Comparison of ENCODE assay signal across 8 cellular contexts in genomic region chr12:80937391-80938238, GRCh38. TPM values are rescaled to one million over a fixed set of nuclear protein-coding genes. Genes with fewer than 3 reads are reported as not detected.
DNase-seq lines count a peak whose midpoint lies in the region; ATAC-seq and TF ChIP-seq lines count a peak whose summit lies in the region.

LIN7A (minus strand) TSS chr12:80937934; CDS start chr12:80937722, 212 bp downstream.

- H3K36me3 Mint-ChIP-seq in T-helper 2 cell treated with Interferon-gamma antibody and Interleukin-4, amounts not matched to agents 5 μg/mL and 100 μg/mL, for 36 hours (ENCODE audit: low read depth), result no peaks in the 10 kb centered on the region

- no peaks in the 10 kb centered on the region for H3K4me1 ChIP-seq in mucosa of descending colon (ENCODE audit: low read depth)

- peaks cover 9% of the 10 kb centered on the region for H3K4me1 Mint-ChIP-seq in T-helper 2 cell treated with Interferon-gamma antibody and Interleukin-4, amounts not matched to agents 5 μg/mL and 100 μg/mL, for 36 hours (ENCODE audit: low read depth)

- H3K27ac Mint-ChIP-seq in T-helper 2 cell treated with Interferon-gamma antibody and Interleukin-4, amounts not matched to agents 5 μg/mL and 100 μg/mL, for 36 hours, result no peak within 1 kb of the TSS

- no peaks in the 10 kb centered on the region for H3K36me3 ChIP-seq in mucosa of descending colon (ENCODE audit: low read depth)

- no peak for DNase-seq in T-helper 2 cell treated with Interferon-gamma antibody and Interleukin-4, amounts not matched to agents 5 μg/mL and 100 μg/mL, for 36 hours (ENCODE audit: low spot score)
- DNase-seq in T-helper 2 cell (no peak), NCI-H774 (lab: John Stamatoyannopoulos, UW) (peak; percentile 59), epithelial cell of proximal tubule (ENCODE audit: low read depth) (no peak), mucosa of descending colon (peak in 2 of 3 donors; percentile 15 to 31), NCI-H2196 treated with DMSO at 0.1 percent for 48 hours (lab: John Stamatoyannopoulos, UW; ENCODE audit: unreplicated experiment) (no peak)

- H3K27me3 Mint-ChIP-seq in T-helper 2 cell treated with Interferon-gamma antibody and Interleukin-4, amounts not matched to agents 5 μg/mL and 100 μg/mL, for 36 hours (ENCODE audit: low read depth), result peaks cover 31% of the 10 kb centered on the region

- intact Hi-C loops in mucosa of descending colon (cut with DNase I, micrococcal nuclease), result no loop called here

- H3K9me3 ChIP-seq in mucosa of descending colon, result no peaks in the 10 kb centered on the region

- H3K4me3 ChIP-seq in epithelial cell of proximal tubule (ENCODE audit: low read depth, low read length) (peak within 1 kb of the TSS; percentile 82), mucosa of descending colon (peak within 1 kb of the TSS; percentile 22)

- H3K9me3 Mint-ChIP-seq in T-helper 2 cell treated with Interferon-gamma antibody and Interleukin-4, amounts not matched to agents 5 μg/mL and 100 μg/mL, for 36 hours, result no peaks in the 10 kb centered on the region

- ATAC-seq in HG03060 (IDR thresholded peaks at IDR 0.05; ENCODE audit: low read depth, unreplicated experiment) (peak; percentile 6), mucosa of descending colon (peak; percentile 54), GM21526 (IDR thresholded peaks at IDR 0.05; ENCODE audit: low FRiP score, unreplicated experiment) (no peak)

- peak within 1 kb of the TSS; percentile 66 for H3K4me3 Mint-ChIP-seq in T-helper 2 cell treated with Interferon-gamma antibody and Interleukin-4, amounts not matched to agents 5 μg/mL and 100 μg/mL, for 36 hours

- no peak for TF ChIP-seq CTCF in epithelial cell of proximal tubule (conservative IDR thresholded peaks at IDR 0.05; ENCODE audit: low read depth, low read length)
- no peak for TF ChIP-seq CTCF in mucosa of descending colon (IDR thresholded peaks at IDR 0.05)

RNA-seq across cellular contexts. Expression of gene LIN7A, which starts in this region (rescaled TPM):
- 2.2 and 2.3 TPM in 2 replicates for total RNA-seq in epithelial cell of proximal tubule
- total RNA-seq in mucosa of descending colon, result 1 to 10 TPM in 2 of 3 donors, under 1 TPM in 1; 0.36 to 4.1 (median 3.1) TPM

Comparison
In these comparisons a context has a peak if more than half of its experiments do, and no peak if none do; other contexts are left out.
1. DNase-seq: peak in NCI-H774 (single experiment) and mucosa of descending colon (2 of 3); none in T-helper 2 cell treated with Interferon-gamma antibody and Interleukin-4, amounts not matched to agents 5 μg/mL and 100 μg/mL, for 36 hours (single experiment), T-helper 2 cell (0 of 5), epithelial cell of proximal tubule (single experiment) and NCI-H2196 treated with DMSO at 0.1 percent for 48 hours (single experiment).